Comparison of ENCODE assay signal across 11 cellular contexts in genomic region chr11:46710821-46711269, GRCh38. TPM values are rescaled to one million over a fixed set of nuclear protein-coding genes. Genes with fewer than 3 reads are reported as not detected.
A peak's percentile ranks its signal among the peaks of the same experiment; 100 is the strongest.
DNase-seq lines count a peak whose midpoint lies in the region; ATAC-seq and TF ChIP-seq lines count a peak whose summit lies in the region.
"Had no signal": no experiment of that assay in that cellular context is flagged by ENCODE, and none has a peak within 500 bp of the region (broad histone marks: within the 10 kb centered on the region; RNA-seq: fewer than 3 reads in every experiment).

No MANE protein-coding gene starts in this region.

- peaks cover 25% of the 10 kb centered on the region for H3K4me1 ChIP-seq in GM23248 (ENCODE audit: insufficient read depth)

- H3K27me3 Mint-ChIP-seq in brain = peaks cover 3% of the 10 kb centered on the region
- H3K27me3 Mint-ChIP-seq: activated CD4-positive, alpha-beta T cell treated with anti-CD3 and anti-CD28 coated beads for 36 hours had no signal

- H3K27ac ChIP-seq in GM23248 (peak overlapping the region; percentile 98), skin epidermis (peak overlapping the region in 20 of 21 experiments; percentile 29 to 90 (median 64))

- H3K27me3 ChIP-seq in GM23248 (replicated peaks; ENCODE audit: insufficient read depth) = no peaks in the 10 kb centered on the region

- H3K4me2 ChIP-seq in GM23248 (ENCODE audit: unreplicated experiment) = peak overlapping the region; percentile 50

- peaks cover 5% of the 10 kb centered on the region for H3K4me1 Mint-ChIP-seq in brain
- H3K4me1 Mint-ChIP-seq: activated CD4-positive, alpha-beta T cell treated with anti-CD3 and anti-CD28 coated beads for 36 hours had no signal

- in situ Hi-C loops in GM23248 (cut with MboI) = no loop called here

- no peaks in the 10 kb centered on the region for H4K20me1 ChIP-seq in GM23248 (ENCODE audit: insufficient read depth)

- peaks cover 8% of the 10 kb centered on the region; the same call in 1 of the 2 replicates for H3K36me3 ChIP-seq in GM23248 (ENCODE audit: low read depth)

- H3K9me3 Mint-ChIP-seq in brain = no peaks in the 10 kb centered on the region

- H3F3A ChIP-seq in GM23248 (ENCODE audit: insufficient read depth) = peaks cover 33% of the 10 kb centered on the region

- peak overlapping the region; percentile 82 for H3K9ac ChIP-seq in GM23248

- H3K79me2 ChIP-seq in GM23248 (ENCODE audit: insufficient read depth) = peaks cover 8% of the 10 kb centered on the region; the same call in 1 of the 2 replicates

- TF ChIP-seq CTCF in brain (conservative IDR thresholded peaks at IDR 0.05) = no peak

- H3K9me3 ChIP-seq in GM23248 (ENCODE audit: low read depth) = no peaks in the 10 kb centered on the region

- WGBS in GM23248 (ENCODE audit: low coverage in 1 of 2, low lambda C conversion rate in 2 of 2, missing lambda C conversion rate in 2 of 2), 2 experiments = 3% methylated on average over 10 of the region's 10 CpGs

- peak overlapping the region in 1 of 5 experiments; percentile 39 for H3K4me3 Mint-ChIP-seq in brain
- H3K4me3 Mint-ChIP-seq: activated CD4-positive, alpha-beta T cell treated with anti-CD3 and anti-CD28 coated beads for 36 hours had no signal

- H2AFZ ChIP-seq in GM23248 = peak overlapping the region; percentile 76

- DNase-seq in GM23248 (peak; percentile 98), inferior parietal cortex (ENCODE audit: extremely low spot score) (peak; percentile 63), pons (ENCODE audit: low spot score) (no peak), HPDE6-E6E7 (ENCODE audit: extremely low spot score) (no peak)
- no peak for DNase-seq in activated T-cell treated with anti-CD3 and anti-CD28 coated beads, Interleukin-2, amount 50 U/mL, for 1 hour
- DNase-seq: activated CD4-positive, alpha-beta T cell treated with anti-CD3 and anti-CD28 coated beads for 36 hours; NCI-H2171 had no signal

- H3K27ac Mint-ChIP-seq in brain = peak overlapping the region in 4 of 5 experiments; percentile 41 to 98 (median 93)
- H3K27ac Mint-ChIP-seq: activated CD4-positive, alpha-beta T cell treated with anti-CD3 and anti-CD28 coated beads for 36 hours had no signal

- H3K4me3 ChIP-seq in GM23248 (no peak overlapping the region), skin epidermis (no peak overlapping the region)

- no peaks in the 10 kb centered on the region for H3K9me2 ChIP-seq in GM23248 (ENCODE audit: insufficient read depth)

- ATAC-seq in GM18868 (IDR thresholded peaks at IDR 0.05; ENCODE audit: unreplicated experiment) = no peak
- ATAC-seq: activated CD4-positive, alpha-beta T cell treated with anti-CD3 and anti-CD28 coated beads for 36 hours had no signal

- peaks cover 14% of the 10 kb centered on the region for H3K36me3 Mint-ChIP-seq in brain

RNA-seq across cellular contexts. Expression of gene F2, which starts 8.2 kb away (rescaled TPM):
- total RNA-seq in GM23248 (2014; rRNA removed; shearing (Covaris generic)) = not detected in 2 replicates
- not detected in 2 replicates for polyA plus RNA-seq in GM23248 (2016; fragmentation: Nextera tagmentation; extraction: Ambion mirVana)
- polyA plus RNA-seq in brain (ENCODE audit: insufficient read depth, low read depth, low replicate concordance) = not detected
- total RNA-seq: activated CD4-positive, alpha-beta T cell treated with anti-CD3 and anti-CD28 coated beads for 36 hours; endothelial cell of umbilical vein had no signal

RNA-seq across cellular contexts. Expression of gene ZNF408, which starts 10.0 kb away (rescaled TPM):
- 9.6 and 11.9 TPM in 2 replicates for total RNA-seq in GM23248 (2014; rRNA removed; shearing (Covaris generic))
- polyA plus RNA-seq in GM23248 (2016; fragmentation: Nextera tagmentation; extraction: Ambion mirVana) = 9.9 and 11.3 TPM in 2 replicates
- polyA plus RNA-seq in brain (ENCODE audit: insufficient read depth, low read depth, low replicate concordance) = 7.9 TPM

RNA-seq across cellular contexts. Expression of gene ARHGAP1, which starts 10.4 kb away (rescaled TPM):
- total RNA-seq in GM23248 (2014; rRNA removed; shearing (Covaris generic)) = 41.5 and 54.3 TPM in 2 replicates
- 98.5 and 107 TPM in 2 replicates for polyA plus RNA-seq in GM23248 (2016; fragmentation: Nextera tagmentation; extraction: Ambion mirVana)
- polyA plus RNA-seq in brain (ENCODE audit: insufficient read depth, low read depth, low replicate concordance) = 62.5 TPM

Comparison
In these comparisons a context has a peak if more than half of its experiments do, and no peak if none do; other contexts are left out.
1. DNase-seq: peak in GM23248 (single experiment) and inferior parietal cortex (single experiment); none in pons (single experiment), HPDE6-E6E7 (single experiment) and activated T-cell treated with anti-CD3 and anti-CD28 coated beads, Interleukin-2, amount 50 U/mL, for 1 hour (single experiment).